Comparison of ENCODE assay signal across 18 cellular contexts in the genomic region with DNA sequence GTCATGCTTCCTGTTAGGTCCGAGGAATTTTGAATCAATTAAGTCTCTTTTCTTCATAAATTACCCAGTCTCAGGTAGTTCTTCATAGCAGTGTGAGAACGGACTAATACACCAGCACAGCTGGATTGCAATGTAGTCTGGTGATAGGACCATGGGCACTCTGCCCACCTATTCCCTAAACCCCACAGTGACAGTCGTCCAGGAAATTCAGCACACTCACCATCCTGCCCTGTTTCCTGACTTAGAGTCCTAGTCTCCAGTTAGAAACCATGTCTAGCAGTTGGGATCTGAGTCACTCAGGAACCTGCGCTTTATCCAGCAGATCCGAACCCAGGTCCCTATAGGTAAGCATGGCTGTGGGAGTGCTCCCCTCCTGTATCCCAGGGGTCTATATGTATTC.
A peak's percentile ranks its signal among the peaks of the same experiment; 100 is the strongest.
DNase-seq lines count a peak whose midpoint lies in the region; ATAC-seq, FAIRE-seq and TF ChIP-seq lines count a peak whose summit lies in the region.
"Had no signal": no experiment of that assay in that cellular context is flagged by ENCODE, and none has a peak within 500 bp of the region (broad histone marks: within the 10 kb centered on the region; RNA-seq: fewer than 3 reads in every experiment).

No MANE protein-coding gene starts in this region.

- DNase-seq in K562 (ENCODE audit: extremely low read depth in 1 of 4, low spot score in 3 of 4) (no peak), endothelial cell of umbilical vein (ENCODE audit: low read depth, low spot score) (peak; percentile 10), nephron progenitor cell (no peak), erythroblast (lab: John Stamatoyannopoulos, UW) (no peak), C1 segment of cervical spinal cord (lab: John Stamatoyannopoulos, UW) (no peak)
- DNase-seq: Caco-2; CD8-positive, alpha-beta memory T cell; DND-41; GDM1 had no signal

- CTCF ChIA-PET in K562 (lab: Yijun Ruan, JAX; ENCODE audit: low intra/inter-chr PET ratio) (no interaction called here), endothelial cell of umbilical vein (lab: Charles Lee) (no interaction called here)

- BruUV-seq in K562 (replicated peaks; lab: Mats Ljungman, UMichigan) (no TSS peak), endothelial cell of umbilical vein (replicated peaks; lab: Mats Ljungman, UMichigan) (no TSS peak)

- H3K4me2 ChIP-seq in BLaER1 treated with 17β-estradiol and CSF1 and Interleukin-3, amounts not matched to agents 10 nM and 100 nM = peak overlapping the region in 7 of 11 experiments; percentile 41 to 73 (median 65); a peak in 12 of 22 replicates
- H3K4me2 ChIP-seq in K562 (ENCODE audit: insufficient read depth, low read length) = 0 out of 2 replicates have a peak overlapping the region, but pooled peaks have one; percentile 18
- no peak overlapping the region for H3K4me2 ChIP-seq in endothelial cell of umbilical vein (ENCODE audit: insufficient read depth, low read length)

- H3K79me2 ChIP-seq in K562 (ENCODE audit: control insufficient read depth, insufficient read depth, low read length) (no peaks in the 10 kb centered on the region), endothelial cell of umbilical vein (ENCODE audit: control insufficient read depth, insufficient read depth, low read length) (no peaks in the 10 kb centered on the region)

- no peaks in the 10 kb centered on the region for H3K27me3 ChIP-seq in BLaER1 treated with 17β-estradiol and CSF1 and Interleukin-3, amounts not matched to agents 10 nM and 100 nM
- H3K27me3 ChIP-seq in K562 (ENCODE audit: control insufficient read depth in 2 of 2, insufficient read depth in 2 of 2, low read length in 2 of 2) = peaks cover 15 to 34% of the 10 kb centered on the region in 2 experiments; a peak in 4 of 5 replicates
- H3K27me3 ChIP-seq in endothelial cell of umbilical vein (ENCODE audit: control insufficient read depth in 2 of 2, insufficient read depth in 2 of 2, low read length in 2 of 2) = no peaks in the 10 kb centered on the region

- H3K27ac ChIP-seq in BLaER1 treated with 17β-estradiol and CSF1 and Interleukin-3, amounts not matched to agents 10 nM and 100 nM = no peak overlapping the region; a peak in 1 of 22 replicates
- H3K27ac ChIP-seq in K562 (ENCODE audit: extremely low read depth, low read depth, low read length) = no peak overlapping the region
- no peak overlapping the region for H3K27ac ChIP-seq in endothelial cell of umbilical vein (ENCODE audit: insufficient read depth, low read depth, low read length)
- H3K27ac ChIP-seq: HL-60 had no signal

- intact Hi-C loops in K562 (cut with micrococcal nuclease) = no loop called here
- intact Hi-C loops in endothelial cell of umbilical vein (cut with micrococcal nuclease) = no loop called here

- dilution Hi-C loops in endothelial cell of umbilical vein (cut with MboI; ENCODE audit: extremely low pct_ligation_motif_present, low sequenced_read_pairs) = no loop called here

- H3K36me3 ChIP-seq in BLaER1 treated with 17β-estradiol and CSF1 and Interleukin-3, amounts not matched to agents 10 nM and 100 nM = peaks cover 0 to 9% (median 0%) of the 10 kb centered on the region in 11 experiments; a peak in 2 of 22 replicates
- no peaks in the 10 kb centered on the region for H3K36me3 ChIP-seq in K562 (ENCODE audit: control insufficient read depth, insufficient read depth, low read length)
- no peaks in the 10 kb centered on the region for H3K36me3 ChIP-seq in endothelial cell of umbilical vein (ENCODE audit: control insufficient read depth in 2 of 2, extremely low read depth in 1 of 2, insufficient read depth in 2 of 2, low read length in 2 of 2)

- H3K4me3 Mint-ChIP-seq in nephron progenitor cell = no peak overlapping the region
- H3K4me3 Mint-ChIP-seq: B cell; CD8-positive, alpha-beta memory T cell had no signal

- POLR2A ChIA-PET in K562 (lab: Yijun Ruan, JAX) (no interaction called here), endothelial cell of umbilical vein (lab: Charles Lee) (no interaction called here)

- TF ChIP-seq CTCF in K562 (IDR thresholded peaks at IDR 0.05 in 2 of 3, conservative IDR thresholded peaks at IDR 0.05 in 1 of 3; ENCODE audit: insufficient read depth in 2 of 3, low read depth in 1 of 3, low read length in 3 of 3) (no peak), endothelial cell of umbilical vein (IDR thresholded peaks at IDR 0.05; ENCODE audit: extremely low read depth in 1 of 2, insufficient read depth in 1 of 2, low read depth in 1 of 2, low read length in 2 of 2) (no peak), nephron progenitor cell (IDR thresholded peaks at IDR 0.05) (no peak)

- H3K9me1 ChIP-seq in K562 (ENCODE audit: control insufficient read depth, insufficient read depth, low read length) = no peaks in the 10 kb centered on the region
- no peaks in the 10 kb centered on the region for H3K9me1 ChIP-seq in endothelial cell of umbilical vein (replicated peaks; ENCODE audit: control insufficient read depth, extremely low read depth, insufficient read depth, low read length)

- no peak for TF ChIP-seq EP300 in K562 (IDR thresholded peaks at IDR 0.05; ENCODE audit: low read length)

- peaks cover 9% of the 10 kb centered on the region for H3K4me1 Mint-ChIP-seq in nephron progenitor cell
- H3K4me1 Mint-ChIP-seq: B cell; CD8-positive, alpha-beta memory T cell had no signal

- no peak overlapping the region for H3K9ac ChIP-seq in BLaER1 treated with 17β-estradiol and CSF1 and Interleukin-3, amounts not matched to agents 10 nM and 100 nM
- H3K9ac ChIP-seq in K562 (ENCODE audit: insufficient read depth in 1 of 2, low read depth in 2 of 2, low read length in 2 of 2) (no peak overlapping the region), endothelial cell of umbilical vein (replicated peaks; ENCODE audit: extremely low read depth, insufficient read depth, low read length) (no peak overlapping the region)

- H3K27ac Mint-ChIP-seq in nephron progenitor cell = peak overlapping the region; percentile 38
- H3K27ac Mint-ChIP-seq: B cell; CD8-positive, alpha-beta memory T cell had no signal

- no peak overlapping the region for H3K4me3 ChIP-seq in BLaER1 treated with 17β-estradiol and CSF1 and Interleukin-3, amounts not matched to agents 10 nM and 100 nM
- H3K4me3 ChIP-seq in K562 (no peak overlapping the region), endothelial cell of umbilical vein (replicated peaks in 1 of 3; ENCODE audit: insufficient read depth in 1 of 3, low read depth in 1 of 3, low read length in 3 of 3) (no peak overlapping the region)

- ATAC-seq in K562 = no peak
- no peak for ATAC-seq in GM19452 (IDR thresholded peaks at IDR 0.05; ENCODE audit: unreplicated experiment)
- ATAC-seq: HCT116 had no signal

- H3K36me3 Mint-ChIP-seq in nephron progenitor cell (ENCODE audit: low read depth) = peaks cover 12% of the 10 kb centered on the region

- no peak for FAIRE-seq in K562 (lab: Jason Lieb, UNC)
- FAIRE-seq in endothelial cell of umbilical vein (lab: Jason Lieb, UNC) = no peak
- FAIRE-seq: A204.1, GM12892, GM19239, H54 had no signal

- TF ChIP-seq POLR2A in K562 (conservative IDR thresholded peaks at IDR 0.05) (no peak), endothelial cell of umbilical vein (IDR thresholded peaks at IDR 0.05; ENCODE audit: low read depth, low read length) (no peak), erythroblast (IDR thresholded peaks at IDR 0.05; ENCODE audit: low read length) (no peak)

- peaks cover 13 to 36% (median 24%) of the 10 kb centered on the region in 10 experiments; a peak in 18 of 20 replicates for H3K4me1 ChIP-seq in BLaER1 treated with 17β-estradiol and CSF1 and Interleukin-3, amounts not matched to agents 10 nM and 100 nM
- H3K4me1 ChIP-seq in K562 (replicated peaks in 1 of 2; ENCODE audit: control insufficient read depth in 2 of 2, insufficient read depth in 2 of 2, low read length in 2 of 2) (peaks cover 6 to 12% of the 10 kb centered on the region in 2 experiments; a peak in 4 of 5 replicates), endothelial cell of umbilical vein (ENCODE audit: control insufficient read depth, extremely low read depth, insufficient read depth, low read length) (no peaks in the 10 kb centered on the region)
- H3K4me1 ChIP-seq: Caco-2 had no signal

- 18% methylated on average over 5 of the region's 5 CpGs for WGBS in K562 (ENCODE audit: insufficient coverage, low coverage, missing lambda C conversion rate)

- H3K27me3 Mint-ChIP-seq in nephron progenitor cell (ENCODE audit: low read depth, poor library complexity) = peaks cover 16% of the 10 kb centered on the region

- in situ Hi-C loops in K562 (cut with MboI) = no loop called here

- peaks cover 14 to 33% (median 21%) of the 10 kb centered on the region in 11 experiments for H3K9me3 ChIP-seq in BLaER1 treated with 17β-estradiol and CSF1 and Interleukin-3, amounts not matched to agents 10 nM and 100 nM (replicated peaks in 1 of 11)
- H3K9me3 ChIP-seq in K562 (replicated peaks; ENCODE audit: control insufficient read depth, insufficient read depth, low read depth, low read length) = no peaks in the 10 kb centered on the region
- no peaks in the 10 kb centered on the region for H3K9me3 ChIP-seq in endothelial cell of umbilical vein (replicated peaks; ENCODE audit: control insufficient read depth, insufficient read depth, low read length)
- H3K9me3 ChIP-seq: Caco-2 had no signal

- no peaks in the 10 kb centered on the region; a peak in 1 of 22 replicates for H4K20me1 ChIP-seq in BLaER1 treated with 17β-estradiol and CSF1 and Interleukin-3, amounts not matched to agents 10 nM and 100 nM
- H4K20me1 ChIP-seq in K562 (replicated peaks; ENCODE audit: control insufficient read depth, insufficient read depth, low read length) (no peaks in the 10 kb centered on the region; the same call in 1 of the 2 replicates), endothelial cell of umbilical vein (replicated peaks; ENCODE audit: control insufficient read depth, extremely low read depth, insufficient read depth, low read length) (no peaks in the 10 kb centered on the region)

- H3K9me3 Mint-ChIP-seq in nephron progenitor cell = no peaks in the 10 kb centered on the region

- H2AFZ ChIP-seq in K562 (ENCODE audit: low read depth, low read length) (peak overlapping the region; percentile 54; the same call in 1 of the 2 replicates), endothelial cell of umbilical vein (ENCODE audit: low read depth, low read length) (no peak overlapping the region)

- no peak for TF ChIP-seq RAD21 in K562 (CRISPR knock-in tag; conservative IDR thresholded peaks at IDR 0.05 in 1 of 2, IDR thresholded peaks at IDR 0.05 in 1 of 2)

TF ChIP-seq in K562, 482 proteins besides CTCF, POLR2A, EP300 and RAD21:
- no peak for TF ChIP-seq HLTF (IDR thresholded peaks at IDR 0.05)
TF ChIP-seq in K562: peak in this region for 0.

TF ChIP-seq in endothelial cell of umbilical vein, 7 proteins besides CTCF, POLR2A, EP300 and RAD21:
- TF ChIP-seq GATA2 (IDR thresholded peaks at IDR 0.05; ENCODE audit: insufficient read depth, insufficient read length, low read depth, low read length) (no peak), FOS (IDR thresholded peaks at IDR 0.05; ENCODE audit: borderline replicate concordance, insufficient read depth, low read length) (peak; percentile 42), MYC (IDR thresholded peaks at IDR 0.05; ENCODE audit: low read depth, low read length) (no peak)
- TF ChIP-seq, protein P1, sequence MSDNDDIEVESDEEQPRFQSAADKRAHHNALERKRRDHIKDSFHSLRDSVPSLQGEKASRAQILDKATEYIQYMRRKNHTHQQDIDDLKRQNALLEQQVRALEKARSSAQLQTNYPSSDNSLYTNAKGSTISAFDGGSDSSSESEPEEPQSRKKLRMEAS (IDR thresholded peaks at IDR 0.05; ENCODE audit: insufficient read depth, insufficient read length) = no peak
TF ChIP-seq in endothelial cell of umbilical vein: peak in this region for 1.
